2 cellular contexts compared by ENCODE assay signal in the genomic region with DNA sequence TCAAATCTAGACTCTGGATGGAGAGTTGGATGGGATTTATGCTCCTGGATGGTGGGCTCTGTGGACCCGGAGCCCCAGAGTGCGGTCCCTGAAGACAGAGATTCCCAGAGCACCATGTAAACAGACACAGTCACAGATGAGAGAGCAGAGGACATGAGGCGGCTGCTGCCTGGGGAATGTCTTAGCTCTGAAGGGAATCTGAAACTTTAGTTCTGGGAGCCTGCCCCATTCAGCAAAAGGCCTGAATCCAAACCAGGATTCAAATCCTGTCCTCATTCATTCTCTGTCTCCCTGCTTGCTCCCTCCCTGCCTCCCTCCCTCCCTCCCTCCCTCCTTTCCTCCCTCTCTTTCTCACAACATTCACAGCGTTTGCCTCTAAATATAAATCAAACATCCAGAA.
TF ChIP-seq lines count a peak whose summit lies in the region.

No MANE protein-coding gene starts in this region.

TF ChIP-seq in liver, 16 proteins besides CTCF, POLR2A, EP300 and RAD21 (continued from another document):
- TF ChIP-seq, protein P1, sequence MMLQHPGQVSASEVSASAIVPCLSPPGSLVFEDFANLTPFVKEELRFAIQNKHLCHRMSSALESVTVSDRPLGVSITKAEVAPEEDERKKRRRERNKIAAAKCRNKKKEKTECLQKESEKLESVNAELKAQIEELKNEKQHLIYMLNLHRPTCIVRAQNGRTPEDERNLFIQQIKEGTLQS (IDR thresholded peaks at IDR 0.05) = no peak
- TF ChIP-seq, protein P2, sequence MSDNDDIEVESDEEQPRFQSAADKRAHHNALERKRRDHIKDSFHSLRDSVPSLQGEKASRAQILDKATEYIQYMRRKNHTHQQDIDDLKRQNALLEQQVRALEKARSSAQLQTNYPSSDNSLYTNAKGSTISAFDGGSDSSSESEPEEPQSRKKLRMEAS (IDR thresholded peaks at IDR 0.05) = no peak

TF ChIP-seq in HepG2, 621 proteins besides CTCF, POLR2A, EP300 and RAD21 (continued from another document):
- no peak for TF ChIP-seq KIAA2018 (CRISPR knock-in tag; IDR thresholded peaks at IDR 0.05; ENCODE audit: borderline replicate concordance)
TF ChIP-seq in HepG2: peak in this region for 0.
